ENCODE assay signal across 19 cellular contexts in the genomic region with DNA sequence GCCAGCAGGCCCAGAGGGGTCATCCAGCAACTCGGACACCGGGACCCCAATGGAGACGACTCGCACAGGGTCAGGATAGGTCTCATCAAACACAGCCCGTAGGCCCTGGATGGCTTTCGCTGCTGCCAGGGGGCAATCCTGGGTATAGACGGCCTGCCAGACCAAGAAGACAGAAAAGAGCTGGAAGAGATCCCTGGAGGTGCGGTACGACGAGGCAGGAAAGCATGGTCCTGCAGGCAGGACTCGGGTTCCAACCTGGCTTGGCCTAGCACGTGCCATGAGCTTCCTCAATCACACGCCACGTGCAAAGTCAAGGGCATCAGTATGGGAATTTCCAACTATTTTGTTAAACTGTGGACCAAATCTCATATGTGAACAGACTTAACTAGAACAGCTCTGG.
"Had no signal": no experiment of that assay in that cellular context is flagged by ENCODE, and none has a peak within 500 bp of the region (broad histone marks: within the 10 kb centered on the region; RNA-seq: fewer than 3 reads in every experiment).

No MANE protein-coding gene starts in this region.

- H3K9me3 ChIP-seq: colonic mucosa, esophagus muscularis mucosa, sigmoid colon, testis, upper lobe of left lung had no signal

- H3K27me3 ChIP-seq: brain microvascular endothelial cell, colonic mucosa, esophagus muscularis mucosa, sigmoid colon, testis, upper lobe of left lung had no signal

- H3K27me3 Mint-ChIP-seq: activated naive CD4-positive, alpha-beta T cell treated with anti-CD3 and anti-CD28 coated beads, Interleukin-2, amount 10 ng/mL, durations not matched to agents 7 days and 5 days; activated naive CD8-positive, alpha-beta T cell treated with anti-CD3 and anti-CD28 coated beads, Interleukin-2, amount 50 U/mL, for 24 hours; naive thymus-derived CD4-positive, alpha-beta T cell had no signal

- H3K27ac Mint-ChIP-seq: activated naive CD4-positive, alpha-beta T cell treated with anti-CD3 and anti-CD28 coated beads, Interleukin-2, amount 10 ng/mL, durations not matched to agents 7 days and 5 days; activated naive CD8-positive, alpha-beta T cell treated with anti-CD3 and anti-CD28 coated beads, Interleukin-2, amount 50 U/mL, for 24 hours; activated T-helper 2 cell treated with anti-CD3 and anti-CD28 coated beads, Interferon-gamma antibody, Interleukin-2, Interleukin-4, amounts not matched to agents 10 μg/mL and 5 μg/mL and 100 μg/mL, durations not matched to agents 14 hours and 24 hours and 36 hours; stimulated activated effector memory CD8-positive, alpha-beta T cell treated with anti-CD3 and anti-CD28 coated beads, Interleukin-12 subunit alpha, Interleukin-12 subunit beta, amount 100 ng/mL, for 72 hours had no signal

- H3K4me3 Mint-ChIP-seq: activated naive CD4-positive, alpha-beta T cell treated with anti-CD3 and anti-CD28 coated beads, Interleukin-2, amount 10 ng/mL, durations not matched to agents 7 days and 5 days; activated naive CD8-positive, alpha-beta T cell treated with anti-CD3 and anti-CD28 coated beads, Interleukin-2, amount 50 U/mL, for 24 hours; naive thymus-derived CD4-positive, alpha-beta T cell; stimulated activated effector memory CD8-positive, alpha-beta T cell treated with anti-CD3 and anti-CD28 coated beads, Interleukin-12 subunit alpha, Interleukin-12 subunit beta, amount 100 ng/mL, for 72 hours had no signal

- H3K9me3 Mint-ChIP-seq: activated naive CD4-positive, alpha-beta T cell treated with anti-CD3 and anti-CD28 coated beads, Interleukin-2, amount 10 ng/mL, durations not matched to agents 7 days and 5 days; activated naive CD8-positive, alpha-beta T cell treated with anti-CD3 and anti-CD28 coated beads, Interleukin-2, amount 50 U/mL, for 24 hours; activated T-helper 2 cell treated with anti-CD3 and anti-CD28 coated beads, Interferon-gamma antibody, Interleukin-2, Interleukin-4, amounts not matched to agents 10 μg/mL and 5 μg/mL and 100 μg/mL, durations not matched to agents 14 hours and 24 hours and 36 hours; naive thymus-derived CD4-positive, alpha-beta T cell; stimulated activated effector memory CD8-positive, alpha-beta T cell treated with anti-CD3 and anti-CD28 coated beads, Interleukin-12 subunit alpha, Interleukin-12 subunit beta, amount 100 ng/mL, for 72 hours had no signal

- ATAC-seq: activated CD4-positive, CD25-positive, alpha-beta regulatory T cell treated with anti-CD3 and anti-CD28 coated beads, Interleukin-2, amount 50 U/mL, for 24 hours; activated naive CD8-positive, alpha-beta T cell treated with anti-CD3 and anti-CD28 coated beads, Interleukin-2, amount 50 U/mL, for 24 hours; naive thymus-derived CD4-positive, alpha-beta T cell; stimulated activated effector memory CD8-positive, alpha-beta T cell treated with anti-CD3 and anti-CD28 coated beads, Interleukin-12 subunit alpha, Interleukin-12 subunit beta, amount 100 ng/mL, for 72 hours had no signal

- DNase-seq: activated naive CD4-positive, alpha-beta T cell treated with anti-CD3 and anti-CD28 coated beads, Interleukin-2, amount 10 ng/mL, durations not matched to agents 7 days and 5 days; activated naive CD8-positive, alpha-beta T cell treated with anti-CD3 and anti-CD28 coated beads, Interleukin-2, amount 50 U/mL, for 24 hours; anterior cingulate cortex; brain microvascular endothelial cell; central memory CD4-positive, alpha-beta T cell; colonic mucosa; mesenchymal stem cell; naive thymus-derived CD4-positive, alpha-beta T cell; sigmoid colon; stimulated activated CD4-positive, alpha-beta T cell treated with anti-CD3 and anti-CD28 coated beads, Interleukin-4, amount 100 ng/mL, for 24 hours; T-helper 1 cell; T1000; testis; upper lobe of left lung had no signal

- H3K27ac ChIP-seq: brain microvascular endothelial cell, colonic mucosa, esophagus muscularis mucosa, parathyroid adenoma, sigmoid colon, testis, upper lobe of left lung had no signal

- H3K4me1 Mint-ChIP-seq: activated naive CD4-positive, alpha-beta T cell treated with anti-CD3 and anti-CD28 coated beads, Interleukin-2, amount 10 ng/mL, durations not matched to agents 7 days and 5 days; activated naive CD8-positive, alpha-beta T cell treated with anti-CD3 and anti-CD28 coated beads, Interleukin-2, amount 50 U/mL, for 24 hours; stimulated activated effector memory CD8-positive, alpha-beta T cell treated with anti-CD3 and anti-CD28 coated beads, Interleukin-12 subunit alpha, Interleukin-12 subunit beta, amount 100 ng/mL, for 72 hours had no signal
